ENCODE assay signal across 1 cellular context in genomic region chr18:10386049-10386448, GRCh38.
TF ChIP-seq lines count a peak whose summit lies in the region.

No MANE protein-coding gene starts in this region.

TF ChIP-seq in IMR-90, 13 proteins besides CTCF, POLR2A, EP300 and RAD21:
- TF ChIP-seq SMC3 (IDR thresholded peaks at IDR 0.05; ENCODE audit: low read depth, low read length), result no peak
- no peak for TF ChIP-seq NFE2L2 (IDR thresholded peaks at IDR 0.05; ENCODE audit: low read depth, low read length)
- TF ChIP-seq MAFK (IDR thresholded peaks at IDR 0.05; ENCODE audit: low read depth, low read length), result no peak
- no peak for TF ChIP-seq RFX5 (IDR thresholded peaks at IDR 0.05; ENCODE audit: low read depth, low read length)
- TF ChIP-seq FOS (IDR thresholded peaks at IDR 0.05; ENCODE audit: low read depth, low read length), result no peak
- no peak for TF ChIP-seq RCOR1 (IDR thresholded peaks at IDR 0.05; ENCODE audit: insufficient replicate concordance, low read length)
- TF ChIP-seq CEBPB (IDR thresholded peaks at IDR 0.05; ENCODE audit: low read depth, low read length), result no peak
- TF ChIP-seq USF2 (IDR thresholded peaks at IDR 0.05; ENCODE audit: low read depth, low read length), result no peak
- no peak for TF ChIP-seq MXI1 (IDR thresholded peaks at IDR 0.05; ENCODE audit: borderline replicate concordance, low read depth, low read length)
- no peak for TF ChIP-seq BHLHE40 (IDR thresholded peaks at IDR 0.05; ENCODE audit: low read depth, low read length)
- no peak for TF ChIP-seq CHD1 (IDR thresholded peaks at IDR 0.05; ENCODE audit: low read depth, low read length)
- no peak for TF ChIP-seq ELK1 (IDR thresholded peaks at IDR 0.05; ENCODE audit: borderline replicate concordance, low read depth, low read length)
- no peak for TF ChIP-seq MAZ (IDR thresholded peaks at IDR 0.05; ENCODE audit: borderline replicate concordance, low read depth, low read length)
TF ChIP-seq in IMR-90: peak in this region for 0.
